Comparison of ENCODE assay signal across 8 cellular contexts in the genomic region with DNA sequence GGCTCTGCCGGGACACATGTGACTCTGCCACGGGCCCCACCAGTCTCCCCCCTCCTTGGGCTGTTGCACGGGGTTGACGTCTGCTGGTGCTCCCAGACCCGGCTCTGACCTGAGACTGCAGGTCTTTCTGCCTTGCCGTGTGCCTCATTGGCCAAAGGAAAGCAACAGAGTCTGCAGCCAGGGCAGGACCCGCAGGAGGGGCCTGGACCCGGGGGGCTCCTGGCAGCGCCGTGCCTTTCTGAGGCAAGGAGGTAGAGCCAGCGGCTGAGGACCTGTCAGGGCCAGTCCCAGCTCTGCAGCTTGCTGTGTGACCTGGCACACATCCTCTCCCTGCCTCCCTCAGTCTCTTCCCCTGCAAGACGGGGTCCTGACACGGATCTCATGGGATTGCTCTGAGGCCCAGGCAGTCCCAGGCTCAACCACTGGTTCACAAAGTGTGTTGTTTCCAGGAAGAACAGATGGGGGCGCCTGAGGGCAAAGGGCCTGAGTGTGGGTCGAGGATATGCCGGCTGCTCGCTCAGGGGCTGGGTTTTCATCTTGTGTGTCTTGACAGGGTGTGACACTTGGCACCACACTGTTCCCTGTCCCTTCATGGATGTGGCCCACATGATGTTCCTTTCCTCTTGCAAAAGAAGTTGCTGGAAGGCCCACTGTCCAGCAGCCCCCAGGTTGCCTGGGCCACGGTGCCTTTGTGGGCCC. TPM values are rescaled to one million over a fixed set of nuclear protein-coding genes. Genes with fewer than 3 reads are reported as not detected.
DNase-seq lines count a peak whose midpoint lies in the region; ATAC-seq, FAIRE-seq and TF ChIP-seq lines count a peak whose summit lies in the region.

No MANE protein-coding gene starts in this region.

- TF ChIP-seq CTCF in GM23338 (conservative IDR thresholded peaks at IDR 0.05; ENCODE audit: low read depth in 2 of 2), result peak; percentile 58 to 79
- 0 out of 2 replicates have a peak, but pooled peaks have one; percentile 3 for TF ChIP-seq CTCF in WI38 (IDR thresholded peaks at IDR 0.05; ENCODE audit: low read depth, low read length)

- intact Hi-C loops in cardiac septum (cut with DNase I), result no loop called here

- H3K4me2 ChIP-seq in GM23338, result no peak overlapping the region

- H4K20me1 ChIP-seq in GM23338 (replicated peaks; ENCODE audit: insufficient read depth), result peaks cover 3% of the 10 kb centered on the region

- no peak overlapping the region for H3K27ac ChIP-seq in GM23338 (ENCODE audit: low read depth)

- H3K79me2 ChIP-seq in GM23338 (replicated peaks; ENCODE audit: insufficient read depth), result peaks cover 18% of the 10 kb centered on the region

- H3K36me3 Mint-ChIP-seq in GM23338 (ENCODE audit: low read depth), result peaks cover 2% of the 10 kb centered on the region; the same call in 2 of the 3 replicates
- peaks cover 17% of the 10 kb centered on the region for H3K36me3 Mint-ChIP-seq in stimulated activated effector memory CD8-positive, alpha-beta T cell treated with anti-CD3 and anti-CD28 coated beads, Interleukin-12 subunit alpha, Interleukin-12 subunit beta, amount 100 ng/mL, for 72 hours

- ATAC-seq in GM23338, result peak; percentile 97
- peak; percentile 58 for ATAC-seq in stimulated activated effector memory CD8-positive, alpha-beta T cell treated with anti-CD3 and anti-CD28 coated beads, Interleukin-12 subunit alpha, Interleukin-12 subunit beta, amount 100 ng/mL, for 72 hours

- no peaks in the 10 kb centered on the region for H3K27me3 ChIP-seq in GM23338 (ENCODE audit: insufficient read depth)

- H3K4me3 ChIP-seq in GM23338 (no peak overlapping the region), WI38 (ENCODE audit: low read depth, low read length) (no peak overlapping the region)

- no peaks in the 10 kb centered on the region for H3K36me3 ChIP-seq in GM23338 (ENCODE audit: insufficient read depth)

- no peak for FAIRE-seq in GM19239 (lab: Jason Lieb, UNC)

- peaks cover 1% of the 10 kb centered on the region for H3K27me3 Mint-ChIP-seq in GM23338 (ENCODE audit: insufficient read depth, low read depth, poor library complexity)

- no peaks in the 10 kb centered on the region for H3K9me2 ChIP-seq in GM23338 (ENCODE audit: insufficient read depth)

- peak; percentile 37 for DNase-seq in AG20443 (ENCODE audit: low spot score)
- DNase-seq in GM23338 (ENCODE audit: low spot score), result peak; percentile 86
- DNase-seq in cardiac septum (ENCODE audit: low spot score), result peak; percentile 71
- no peak for DNase-seq in stimulated activated effector memory CD8-positive, alpha-beta T cell treated with anti-CD3 and anti-CD28 coated beads, Interleukin-12 subunit alpha, Interleukin-12 subunit beta, amount 100 ng/mL, for 72 hours (ENCODE audit: low spot score in 2 of 2)
- DNase-seq in LoVo (ENCODE audit: low spot score), result no peak
- DNase-seq in NCI-H1436 (lab: John Stamatoyannopoulos, UW), result no peak
- DNase-seq in GM19239 (ENCODE audit: insufficient read length, low spot score), result no peak

- no peaks in the 10 kb centered on the region for H3F3A ChIP-seq in GM23338 (replicated peaks; ENCODE audit: low read depth)

- H3K27ac Mint-ChIP-seq in GM23338, result no peak overlapping the region
- H3K27ac Mint-ChIP-seq in stimulated activated effector memory CD8-positive, alpha-beta T cell treated with anti-CD3 and anti-CD28 coated beads, Interleukin-12 subunit alpha, Interleukin-12 subunit beta, amount 100 ng/mL, for 72 hours, result peak overlapping the region; percentile 14

- no peaks in the 10 kb centered on the region for H3K9me3 Mint-ChIP-seq in GM23338
- H3K9me3 Mint-ChIP-seq in stimulated activated effector memory CD8-positive, alpha-beta T cell treated with anti-CD3 and anti-CD28 coated beads, Interleukin-12 subunit alpha, Interleukin-12 subunit beta, amount 100 ng/mL, for 72 hours, result no peaks in the 10 kb centered on the region

- no peaks in the 10 kb centered on the region for H3K4me1 ChIP-seq in GM23338 (ENCODE audit: insufficient read depth)

- no peaks in the 10 kb centered on the region; the same call in 2 of the 3 replicates for H3K4me1 Mint-ChIP-seq in GM23338
- peaks cover 6% of the 10 kb centered on the region for H3K4me1 Mint-ChIP-seq in stimulated activated effector memory CD8-positive, alpha-beta T cell treated with anti-CD3 and anti-CD28 coated beads, Interleukin-12 subunit alpha, Interleukin-12 subunit beta, amount 100 ng/mL, for 72 hours

- H2AFZ ChIP-seq in GM23338, result no peak overlapping the region

- no peak overlapping the region for H3K4me3 Mint-ChIP-seq in GM23338
- H3K4me3 Mint-ChIP-seq in stimulated activated effector memory CD8-positive, alpha-beta T cell treated with anti-CD3 and anti-CD28 coated beads, Interleukin-12 subunit alpha, Interleukin-12 subunit beta, amount 100 ng/mL, for 72 hours, result no peak overlapping the region

TF ChIP-seq in GM23338, 12 proteins besides CTCF, POLR2A, EP300 and RAD21:
- TF ChIP-seq ZNF331 (CRISPR knock-in tag; IDR thresholded peaks at IDR 0.05; ENCODE audit: low read depth) (no peak), NANOG (IDR thresholded peaks at IDR 0.05; ENCODE audit: borderline replicate concordance) (no peak)
- TF ChIP-seq, protein P1, sequence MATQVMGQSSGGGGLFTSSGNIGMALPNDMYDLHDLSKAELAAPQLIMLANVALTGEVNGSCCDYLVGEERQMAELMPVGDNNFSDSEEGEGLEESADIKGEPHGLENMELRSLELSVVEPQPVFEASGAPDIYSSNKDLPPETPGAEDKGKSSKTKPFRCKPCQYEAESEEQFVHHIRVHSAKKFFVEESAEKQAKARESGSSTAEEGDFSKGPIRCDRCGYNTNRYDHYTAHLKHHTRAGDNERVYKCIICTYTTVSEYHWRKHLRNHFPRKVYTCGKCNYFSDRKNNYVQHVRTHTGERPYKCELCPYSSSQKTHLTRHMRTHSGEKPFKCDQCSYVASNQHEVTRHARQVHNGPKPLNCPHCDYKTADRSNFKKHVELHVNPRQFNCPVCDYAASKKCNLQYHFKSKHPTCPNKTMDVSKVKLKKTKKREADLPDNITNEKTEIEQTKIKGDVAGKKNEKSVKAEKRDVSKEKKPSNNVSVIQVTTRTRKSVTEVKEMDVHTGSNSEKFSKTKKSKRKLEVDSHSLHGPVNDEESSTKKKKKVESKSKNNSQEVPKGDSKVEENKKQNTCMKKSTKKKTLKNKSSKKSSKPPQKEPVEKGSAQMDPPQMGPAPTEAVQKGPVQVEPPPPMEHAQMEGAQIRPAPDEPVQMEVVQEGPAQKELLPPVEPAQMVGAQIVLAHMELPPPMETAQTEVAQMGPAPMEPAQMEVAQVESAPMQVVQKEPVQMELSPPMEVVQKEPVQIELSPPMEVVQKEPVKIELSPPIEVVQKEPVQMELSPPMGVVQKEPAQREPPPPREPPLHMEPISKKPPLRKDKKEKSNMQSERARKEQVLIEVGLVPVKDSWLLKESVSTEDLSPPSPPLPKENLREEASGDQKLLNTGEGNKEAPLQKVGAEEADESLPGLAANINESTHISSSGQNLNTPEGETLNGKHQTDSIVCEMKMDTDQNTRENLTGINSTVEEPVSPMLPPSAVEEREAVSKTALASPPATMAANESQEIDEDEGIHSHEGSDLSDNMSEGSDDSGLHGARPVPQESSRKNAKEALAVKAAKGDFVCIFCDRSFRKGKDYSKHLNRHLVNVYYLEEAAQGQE (IDR thresholded peaks at IDR 0.05; ENCODE audit: unreplicated experiment), result no peak

RNA-seq across cellular contexts. Expression of a gene that starts 9.0 kb away (rescaled TPM):
- 47.0 and 59.8 TPM in 2 replicates for total RNA-seq in GM23338 (2014; rRNA removed; shearing (Covaris generic))
- 30.2 and 31.7 TPM in 2 replicates for polyA plus RNA-seq in GM23338 (2016; fragmentation: Nextera tagmentation; extraction: Ambion mirVana)
- total RNA-seq in cardiac septum, result 24.3 TPM

RNA-seq across cellular contexts. Expression of a gene that starts 27.2 kb away (rescaled TPM):
- total RNA-seq in GM23338 (2014; rRNA removed; shearing (Covaris generic)), result 21.0 and 28.4 TPM in 2 replicates
- polyA plus RNA-seq in GM23338 (2016; fragmentation: Nextera tagmentation; extraction: Ambion mirVana), result 5.5 and 6.0 TPM in 2 replicates
- 73.8 TPM for total RNA-seq in cardiac septum

RNA-seq across cellular contexts. Expression of a gene that starts 29.8 kb away (rescaled TPM):
- 0.39 TPM in 1 of 2 replicates, not detected in the other for total RNA-seq in GM23338 (2014; rRNA removed; shearing (Covaris generic))
- polyA plus RNA-seq in GM23338 (2016; fragmentation: Nextera tagmentation; extraction: Ambion mirVana), result 0.21 TPM in 1 of 2 replicates, not detected in the other
- total RNA-seq in cardiac septum, result 1.5 TPM

RNA-seq across cellular contexts. Expression of a gene that starts 35.4 kb away (rescaled TPM):
- total RNA-seq in GM23338 (2014; rRNA removed; shearing (Covaris generic)), result 1.0 and 2.7 TPM in 2 replicates
- 4.3 and 4.8 TPM in 2 replicates for polyA plus RNA-seq in GM23338 (2016; fragmentation: Nextera tagmentation; extraction: Ambion mirVana)
- total RNA-seq in cardiac septum, result 9.7 TPM

RNA-seq across cellular contexts. Expression of a gene that starts 37.7 kb away (rescaled TPM):
- 8.9 and 9.0 TPM in 2 replicates for total RNA-seq in GM23338 (2014; rRNA removed; shearing (Covaris generic))
- 2.3 TPM in 2 replicates for polyA plus RNA-seq in GM23338 (2016; fragmentation: Nextera tagmentation; extraction: Ambion mirVana)
- 8.2 TPM for total RNA-seq in cardiac septum

Comparison
In these comparisons a context has a peak if more than half of its experiments do, and no peak if none do; other contexts are left out.
1. DNase-seq: peak in AG20443 (single experiment), GM23338 (single experiment) and cardiac septum (single experiment); none in stimulated activated effector memory CD8-positive, alpha-beta T cell treated with anti-CD3 and anti-CD28 coated beads, Interleukin-12 subunit alpha, Interleukin-12 subunit beta, amount 100 ng/mL, for 72 hours (0 of 2), LoVo (single experiment), NCI-H1436 (single experiment) and GM19239 (single experiment).